28 cellular contexts compared by ENCODE assay signal in the genomic region with DNA sequence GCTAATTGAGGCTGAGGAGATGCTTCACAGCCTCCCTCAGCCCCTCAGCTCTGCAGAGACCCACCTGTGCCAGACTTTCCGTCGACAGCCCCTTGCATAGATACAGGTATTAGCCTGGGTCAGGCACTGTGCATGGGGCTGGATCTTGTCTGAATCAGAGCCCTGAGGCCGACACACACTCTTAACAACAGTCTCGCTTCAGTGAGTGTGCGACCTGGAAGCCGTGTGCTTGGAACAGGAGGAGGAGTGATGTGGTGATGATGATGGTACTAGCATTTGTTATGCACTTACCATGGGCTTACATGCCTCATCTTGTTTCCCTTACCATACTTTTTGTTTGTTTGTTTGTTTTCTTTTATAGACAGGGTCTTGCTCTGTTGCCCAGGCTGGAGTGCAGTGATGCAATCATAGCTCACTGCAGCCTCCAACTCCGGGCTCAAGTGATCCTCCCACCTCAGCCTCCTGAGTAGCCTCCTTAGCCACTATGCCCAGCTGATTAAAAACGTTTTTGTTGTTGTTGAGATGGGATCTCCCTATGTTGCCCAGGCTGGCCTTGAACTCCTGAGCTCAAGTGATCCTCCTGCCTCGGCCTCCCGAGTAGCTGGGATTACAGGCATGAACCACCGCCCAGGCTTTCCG. TPM values are rescaled to one million over a fixed set of nuclear protein-coding genes. Genes with fewer than 3 reads are reported as not detected.
"Had no signal": no experiment of that assay in that cellular context is flagged by ENCODE, and none has a peak within 500 bp of the region (broad histone marks: within the 10 kb centered on the region; RNA-seq: fewer than 3 reads in every experiment).

No MANE protein-coding gene starts in this region.

- H3K36me3 Mint-ChIP-seq: activated CD4-positive, alpha-beta memory T cell treated with anti-CD3 and anti-CD28 coated beads for 36 hours; activated naive CD8-positive, alpha-beta T cell treated with anti-CD3 and anti-CD28 coated beads, Interleukin-2, amount 10 ng/mL, durations not matched to agents 7 days and 5 days; brain had no signal

- H3K4me3 Mint-ChIP-seq: activated CD4-positive, alpha-beta memory T cell treated with anti-CD3 and anti-CD28 coated beads for 36 hours; activated CD4-positive, alpha-beta T cell treated with anti-CD3 and anti-CD28 coated beads, Interleukin-2, amount 10 ng/mL, durations not matched to agents 24 days and 14 days; activated naive CD4-positive, alpha-beta T cell treated with anti-CD3 and anti-CD28 coated beads for 36 hours; activated naive CD8-positive, alpha-beta T cell treated with anti-CD3 and anti-CD28 coated beads, Interleukin-2, amount 10 ng/mL, durations not matched to agents 7 days and 5 days; activated T-helper 1 cell treated with anti-CD3 and anti-CD28 coated beads, Interleukin-12 subunit alpha, Interleukin-12 subunit beta, Interleukin-2, Interleukin-4 antibody, amounts not matched to agents 30 ng/mL and 10 ng/mL and 1 ng/mL, durations not matched to agents 14 hours and 24 hours and 36 hours; brain; effector memory CD8-positive, alpha-beta T cell; nephron; T-helper 17 cell had no signal

- DNase-seq: activated CD4-positive, alpha-beta memory T cell treated with anti-CD3 and anti-CD28 coated beads for 36 hours; activated CD4-positive, alpha-beta T cell treated with anti-CD3 and anti-CD28 coated beads, Interleukin-2, amount 10 ng/mL, durations not matched to agents 24 days and 14 days; activated CD4-positive, CD25-positive, alpha-beta regulatory T cell treated with anti-CD3 and anti-CD28 coated beads, Interleukin-2, amount 50 U/mL, for 72 hours; activated CD8-positive, alpha-beta memory T cell treated with anti-CD3 and anti-CD28 coated beads, Interleukin-2, amount 50 U/mL, for 4 hours; activated effector memory CD4-positive, alpha-beta T cell treated with anti-CD3 and anti-CD28 coated beads, Interleukin-2, amount 50 U/mL, for 16 hours; activated naive CD4-positive, alpha-beta T cell treated with anti-CD3 and anti-CD28 coated beads for 36 hours; activated naive CD8-positive, alpha-beta T cell treated with anti-CD3 and anti-CD28 coated beads, Interleukin-2, amount 10 ng/mL, durations not matched to agents 7 days and 5 days; activated T-cell treated with anti-CD3 and anti-CD28 coated beads, Interleukin-2, amount 50 U/mL, for 1 hour; cortex of kidney; effector memory CD8-positive, alpha-beta T cell; foreskin fibroblast; head of caudate nucleus; left ventricle myocardium superior; nucleus accumbens; pancreas; stimulated activated CD4-positive, alpha-beta T cell treated with anti-CD3 and anti-CD28 coated beads, Interleukin-15, amount 100 ng/mL, for 24 hours; stimulated activated CD4-positive, alpha-beta T cell treated with anti-CD3 and anti-CD28 coated beads, Interleukin-2, amount 100 ng/mL, for 24 hours; stimulated activated naive CD4-positive, alpha-beta T cell; T-helper 17 cell; T1000; WERI-Rb-1 had no signal

- H3K4me3 ChIP-seq: ascending aorta, pancreas, prostate gland, tibial nerve had no signal

- H3K9me3 Mint-ChIP-seq: activated CD4-positive, alpha-beta memory T cell treated with anti-CD3 and anti-CD28 coated beads for 36 hours; activated CD4-positive, alpha-beta T cell treated with anti-CD3 and anti-CD28 coated beads, Interleukin-2, amount 10 ng/mL, durations not matched to agents 24 days and 14 days; activated naive CD4-positive, alpha-beta T cell treated with anti-CD3 and anti-CD28 coated beads for 36 hours; activated naive CD8-positive, alpha-beta T cell treated with anti-CD3 and anti-CD28 coated beads, Interleukin-2, amount 10 ng/mL, durations not matched to agents 7 days and 5 days; activated T-helper 1 cell treated with anti-CD3 and anti-CD28 coated beads, Interleukin-12 subunit alpha, Interleukin-12 subunit beta, Interleukin-2, Interleukin-4 antibody, amounts not matched to agents 30 ng/mL and 10 ng/mL and 1 ng/mL, durations not matched to agents 14 hours and 24 hours and 36 hours; brain; effector memory CD8-positive, alpha-beta T cell; nephron had no signal

- H3K9me3 ChIP-seq: ascending aorta, pancreas, prostate gland, tibial nerve had no signal

- H3K27me3 ChIP-seq: ascending aorta, pancreas had no signal

- H3K27ac Mint-ChIP-seq: activated CD4-positive, alpha-beta memory T cell treated with anti-CD3 and anti-CD28 coated beads for 36 hours; activated CD4-positive, alpha-beta T cell treated with anti-CD3 and anti-CD28 coated beads, Interleukin-2, amount 10 ng/mL, durations not matched to agents 24 days and 14 days; activated naive CD4-positive, alpha-beta T cell treated with anti-CD3 and anti-CD28 coated beads for 36 hours; activated naive CD8-positive, alpha-beta T cell treated with anti-CD3 and anti-CD28 coated beads, Interleukin-2, amount 10 ng/mL, durations not matched to agents 7 days and 5 days; activated T-helper 1 cell treated with anti-CD3 and anti-CD28 coated beads, Interleukin-12 subunit alpha, Interleukin-12 subunit beta, Interleukin-2, Interleukin-4 antibody, amounts not matched to agents 30 ng/mL and 10 ng/mL and 1 ng/mL, durations not matched to agents 14 hours and 24 hours and 36 hours; brain; effector memory CD8-positive, alpha-beta T cell; nephron; T-helper 17 cell had no signal

- H3K36me3 ChIP-seq: ascending aorta, pancreas, prostate gland, tibial nerve, WERI-Rb-1 had no signal

- H3K27ac ChIP-seq: ascending aorta, pancreas, prostate gland, tibial nerve, WERI-Rb-1 had no signal

- H3K4me1 Mint-ChIP-seq: activated CD4-positive, alpha-beta T cell treated with anti-CD3 and anti-CD28 coated beads, Interleukin-2, amount 10 ng/mL, durations not matched to agents 24 days and 14 days had no signal

- H3K27me3 Mint-ChIP-seq: activated CD4-positive, alpha-beta memory T cell treated with anti-CD3 and anti-CD28 coated beads for 36 hours; activated CD4-positive, alpha-beta T cell treated with anti-CD3 and anti-CD28 coated beads, Interleukin-2, amount 10 ng/mL, durations not matched to agents 24 days and 14 days; activated naive CD8-positive, alpha-beta T cell treated with anti-CD3 and anti-CD28 coated beads, Interleukin-2, amount 10 ng/mL, durations not matched to agents 7 days and 5 days; T-helper 17 cell had no signal

- FAIRE-seq: endothelial cell of umbilical vein, pancreas had no signal

- H3K4me1 ChIP-seq: ascending aorta, pancreas, prostate gland, tibial nerve had no signal

RNA-seq across cellular contexts. Expression of a gene that starts 15.1 kb away (rescaled TPM):
- total RNA-seq: ascending aorta had no signal
